ENCODE assay signal across 23 cellular contexts in the genomic region with DNA sequence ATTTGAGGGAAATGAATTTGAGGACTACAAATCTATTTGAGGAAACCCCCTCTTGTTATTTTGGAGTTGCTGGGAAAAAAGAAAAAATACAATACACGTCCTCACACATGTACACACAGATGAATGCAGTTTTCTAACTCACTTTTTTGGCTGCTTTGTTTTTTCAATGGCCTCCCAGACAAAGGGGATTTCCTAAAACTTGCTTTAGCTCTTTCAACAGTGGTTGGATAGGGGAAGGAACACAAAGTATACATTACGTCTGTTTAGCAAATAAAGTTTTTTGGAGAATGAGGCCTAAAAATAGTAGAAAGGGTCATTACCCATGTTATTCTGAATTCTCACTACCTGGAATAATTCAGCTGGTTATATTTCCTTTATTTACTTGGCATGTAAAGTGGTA.
DNase-seq lines count a peak whose midpoint lies in the region; ATAC-seq and TF ChIP-seq lines count a peak whose summit lies in the region.
"Had no signal": no experiment of that assay in that cellular context is flagged by ENCODE, and none has a peak within 500 bp of the region (broad histone marks: within the 10 kb centered on the region; RNA-seq: fewer than 3 reads in every experiment).

No MANE protein-coding gene starts in this region.

- H3K4me3 Mint-ChIP-seq in mesothelial cell of epicardium = no peak overlapping the region
- no peak overlapping the region for H3K4me3 Mint-ChIP-seq in stimulated activated memory B cell treated with anti-CD40 and anti-IgM and Interleukin-4, amounts not matched to agents 10 μg/mL and 1 μg/mL and 100 μg/mL, for 72 hours

- DNase-seq in heart left ventricle (no peak), cardiac septum (ENCODE audit: low spot score) (no peak), RWPE2 (ENCODE audit: low spot score) (no peak), mesothelial cell of epicardium (ENCODE audit: low spot score in 2 of 2, unreplicated experiment in 2 of 2) (no peak), CD1c-positive myeloid dendritic cell (ENCODE audit: extremely low spot score) (no peak)
- DNase-seq: ACHN; cortex of kidney; EL; left colon; MM.1S; NCI-H1417 treated with DMSO at 0.1 percent for 48 hours; NCI-H510A treated with DMSO at 0.1 percent for 48 hours; NK-92 treated with Interleukin-12 subunit alpha and Interleukin-12 subunit beta, amount 100 ng/mL, for 24 hours; stimulated activated CD4-positive, alpha-beta T cell treated with anti-CD3 and anti-CD28 coated beads, Interleukin-2, amount 100 ng/mL, for 48 hours; stimulated activated naive CD4-positive, alpha-beta T cell treated with Interleukin-2 at 50 U/mL for 16 hours; T-helper 1 cell had no signal

- WGBS in heart left ventricle, 4 donors = 60 to 67% (median 64%) methylated on average over 2 of the region's 2 CpGs

- peaks cover 3 to 99% (median 84%) of the 10 kb centered on the region in 12 donors for H3K4me1 ChIP-seq in heart left ventricle
- peaks cover 14% of the 10 kb centered on the region for H3K4me1 ChIP-seq in RWPE2 (ENCODE audit: insufficient read depth, poor library complexity, severe bottlenecking)

- TF ChIP-seq CTCF in heart left ventricle (IDR thresholded peaks at IDR 0.05) = no peak
- TF ChIP-seq CTCF in RWPE2 (IDR thresholded peaks at IDR 0.05; ENCODE audit: poor library complexity, severe bottlenecking) = no peak
- no peak for TF ChIP-seq CTCF in mesothelial cell of epicardium (IDR thresholded peaks at IDR 0.05; ENCODE audit: unreplicated experiment)

- H3K36me3 Mint-ChIP-seq in mesothelial cell of epicardium = peaks cover 1% of the 10 kb centered on the region
- H3K36me3 Mint-ChIP-seq in stimulated activated memory B cell treated with anti-CD40 and anti-IgM and Interleukin-4, amounts not matched to agents 10 μg/mL and 1 μg/mL and 100 μg/mL, for 72 hours = peaks cover 6% of the 10 kb centered on the region

- intact Hi-C loops in heart left ventricle (cut with DNase I) (loop anchor here in 9 of 10 donors (5.0 to 10.0 kb wide), 15 partner anchors 42 to 669 kb away; a partner anchor contains a TSS), cardiac septum (cut with DNase I) (loop anchor here (5.0 kb wide), 4 partner anchors 33 to 167 kb away; a partner anchor contains a TSS)

- H3K4me3 ChIP-seq in heart left ventricle (no peak overlapping the region), RWPE2 (ENCODE audit: severe bottlenecking) (no peak overlapping the region)
- H3K4me3 ChIP-seq: BLaER1 treated with 17β-estradiol and CSF1 and Interleukin-3, amounts not matched to agents 10 nM and 100 nM; HAP-1; SJSA1; tibial nerve had no signal

- no peaks in the 10 kb centered on the region for H3K36me3 ChIP-seq in heart left ventricle
- H3K36me3 ChIP-seq in RWPE2 (ENCODE audit: low read depth) = peaks cover 7% of the 10 kb centered on the region; the same call in 1 of the 2 replicates
- H3K36me3 ChIP-seq: HAP-1, tibial nerve had no signal

- H3K9me3 Mint-ChIP-seq in mesothelial cell of epicardium = no peaks in the 10 kb centered on the region
- no peaks in the 10 kb centered on the region for H3K9me3 Mint-ChIP-seq in stimulated activated memory B cell treated with anti-CD40 and anti-IgM and Interleukin-4, amounts not matched to agents 10 μg/mL and 1 μg/mL and 100 μg/mL, for 72 hours

- H3K27ac ChIP-seq in heart left ventricle (peak overlapping the region in 7 of 12 donors; percentile 4 to 76 (median 25)), RWPE2 (ENCODE audit: poor library complexity, severe bottlenecking) (peak overlapping the region; percentile 8)
- H3K27ac ChIP-seq: BLaER1 treated with 17β-estradiol and CSF1 and Interleukin-3, amounts not matched to agents 10 nM and 100 nM; SJSA1 had no signal

- no peak for TF ChIP-seq POLR2A in heart left ventricle (IDR thresholded peaks at IDR 0.05)

- peak overlapping the region; percentile 14 for H3K27ac Mint-ChIP-seq in mesothelial cell of epicardium
- H3K27ac Mint-ChIP-seq in stimulated activated memory B cell treated with anti-CD40 and anti-IgM and Interleukin-4, amounts not matched to agents 10 μg/mL and 1 μg/mL and 100 μg/mL, for 72 hours = peak overlapping the region; percentile 7

- H3K27me3 ChIP-seq in heart left ventricle = no peaks in the 10 kb centered on the region
- no peaks in the 10 kb centered on the region for H3K27me3 ChIP-seq in RWPE2 (ENCODE audit: insufficient read depth, poor library complexity, severe bottlenecking)
- H3K27me3 ChIP-seq: BLaER1 treated with 17β-estradiol and CSF1 and Interleukin-3, amounts not matched to agents 10 nM and 100 nM; SJSA1; tibial nerve had no signal

- H3K9me3 ChIP-seq in heart left ventricle (no peaks in the 10 kb centered on the region), RWPE2 (ENCODE audit: severe bottlenecking) (no peaks in the 10 kb centered on the region)
- H3K9me3 ChIP-seq: BLaER1 treated with 17β-estradiol and CSF1 and Interleukin-3, amounts not matched to agents 10 nM and 100 nM; HAP-1; SJSA1; tibial nerve had no signal

- H3K4me1 Mint-ChIP-seq in mesothelial cell of epicardium = peaks cover 49% of the 10 kb centered on the region
- peaks cover 72% of the 10 kb centered on the region for H3K4me1 Mint-ChIP-seq in stimulated activated memory B cell treated with anti-CD40 and anti-IgM and Interleukin-4, amounts not matched to agents 10 μg/mL and 1 μg/mL and 100 μg/mL, for 72 hours

- ATAC-seq in heart left ventricle = no peak
- no peak for ATAC-seq in RWPE2 (ENCODE audit: low read depth)
- no peak for ATAC-seq in stimulated activated memory B cell treated with anti-CD40 and anti-IgM and Interleukin-4, amounts not matched to agents 10 μg/mL and 1 μg/mL and 100 μg/mL, for 72 hours
- no peak for ATAC-seq in GM21717 (IDR thresholded peaks at IDR 0.05; ENCODE audit: unreplicated experiment)
- no peak for ATAC-seq in HG03432 (IDR thresholded peaks at IDR 0.05; ENCODE audit: unreplicated experiment)
- ATAC-seq: left colon had no signal

- H3K27me3 Mint-ChIP-seq in mesothelial cell of epicardium (ENCODE audit: low read depth) = no peaks in the 10 kb centered on the region
- no peaks in the 10 kb centered on the region for H3K27me3 Mint-ChIP-seq in stimulated activated memory B cell treated with anti-CD40 and anti-IgM and Interleukin-4, amounts not matched to agents 10 μg/mL and 1 μg/mL and 100 μg/mL, for 72 hours
